In genomic region chr13:48682452-48682851, GRCh38 we compare ENCODE assay signal across 27 cellular contexts. TPM values are rescaled to one million over a fixed set of nuclear protein-coding genes. Genes with fewer than 3 reads are reported as not detected.
DNase-seq lines count a peak whose midpoint lies in the region; ATAC-seq lines count a peak whose summit lies in the region.
"Had no signal": no experiment of that assay in that cellular context is flagged by ENCODE, and none has a peak within 500 bp of the region (broad histone marks: within the 10 kb centered on the region; RNA-seq: fewer than 3 reads in every experiment).

No MANE protein-coding gene starts in this region.

- DNase-seq in NOMO-1 (lab: John Stamatoyannopoulos, UW; ENCODE audit: unreplicated experiment in 2 of 2): peak; percentile 23 to 60
- no peak for DNase-seq in NOMO-1 treated with dmso at 0.1 percent for 144 hours (lab: John Stamatoyannopoulos, UW; ENCODE audit: unreplicated experiment)
- peak; percentile 61 for DNase-seq in MV-4-11 (lab: John Stamatoyannopoulos, UW)
- peak; percentile 74 for DNase-seq in SKM-1 treated with dmso at 0.1 percent for 144 hours (lab: John Stamatoyannopoulos, UW; ENCODE audit: unreplicated experiment)
- no peak for DNase-seq in G401 (ENCODE audit: low spot score)
- no peak for DNase-seq in activated T-cell treated with anti-CD3 and anti-CD28 coated beads, Interleukin-2, amount 50 U/mL, for 72 hours
- no peak for DNase-seq in inferior parietal cortex (ENCODE audit: extremely low spot score)
- DNase-seq: ACHN; CD8-positive, alpha-beta memory T cell; DMS53; GF-D8; MG63; NCI-H1105; NCI-H2081; NCI-H2171; NCI-H345; NCI-H524; NCI-H774; NK-92 treated with Interleukin-12 subunit alpha and Interleukin-12 subunit beta, amount 100 ng/mL, for 24 hours; PC-9; RPMI8226; SHP77 treated with DMSO at 0.1 percent for 48 hours had no signal

- H3K4me3 Mint-ChIP-seq in activated T-cell treated with anti-CD3 and anti-CD28 coated beads, Interleukin-2, amount 50 U/mL, for 72 hours: no peak overlapping the region
- H3K4me3 Mint-ChIP-seq: CD8-positive, alpha-beta memory T cell had no signal

- in situ Hi-C loops in G401 (cut with HindIII; ENCODE audit: low sequenced_read_pairs): no loop called here

- no peak for ATAC-seq in GM19328 (IDR thresholded peaks at IDR 0.05; ENCODE audit: unreplicated experiment)
- no peak for ATAC-seq in activated T-cell treated with anti-CD3 and anti-CD28 coated beads, Interleukin-2, amount 50 U/mL, for 72 hours (replicated peaks in 1 of 2)
- ATAC-seq: HCT116, SK-N-SH treated with all-trans-retinoic acid at 6 μM for 48 hours had no signal

- peaks cover 0 to 2% of the 10 kb centered on the region in 2 donors for H3K9me3 Mint-ChIP-seq in activated T-cell treated with anti-CD3 and anti-CD28 coated beads, Interleukin-2, amount 50 U/mL, for 72 hours
- H3K9me3 Mint-ChIP-seq: CD8-positive, alpha-beta memory T cell had no signal

- H3K27me3 Mint-ChIP-seq in activated T-cell treated with anti-CD3 and anti-CD28 coated beads, Interleukin-2, amount 50 U/mL, for 72 hours (ENCODE audit: low read depth): no peaks in the 10 kb centered on the region

- no peaks in the 10 kb centered on the region for H3K4me1 Mint-ChIP-seq in activated T-cell treated with anti-CD3 and anti-CD28 coated beads, Interleukin-2, amount 50 U/mL, for 72 hours (ENCODE audit: low read depth)

- no peak overlapping the region for H3K27ac Mint-ChIP-seq in activated T-cell treated with anti-CD3 and anti-CD28 coated beads, Interleukin-2, amount 50 U/mL, for 72 hours
- H3K27ac Mint-ChIP-seq: CD8-positive, alpha-beta memory T cell had no signal

- H3K36me3 Mint-ChIP-seq in activated T-cell treated with anti-CD3 and anti-CD28 coated beads, Interleukin-2, amount 50 U/mL, for 72 hours (ENCODE audit: insufficient read depth in 2 of 2): no peaks in the 10 kb centered on the region

RNA-seq across cellular contexts. Expression of gene CYSLTR2, which starts 28.7 kb away (rescaled TPM):
- not detected in 2 replicates for total RNA-seq in G401 (2014; rRNA removed; shearing (Covaris generic))
- total RNA-seq in activated T-cell treated with anti-CD3 and anti-CD28 coated beads, Interleukin-2, amount 50 U/mL, for 72 hours: 1 to 10 TPM; 3.1 to 4.0 TPM
- total RNA-seq: H1, LHCN-M2, PC-9 had no signal

Comparison
In these comparisons a context has a peak if more than half of its experiments do, and no peak if none do; other contexts are left out.
1. DNase-seq: peak in NOMO-1 (2 of 2), MV-4-11 (single experiment) and SKM-1 treated with dmso at 0.1 percent for 144 hours (single experiment); none in NOMO-1 treated with dmso at 0.1 percent for 144 hours (single experiment), G401 (single experiment), activated T-cell treated with anti-CD3 and anti-CD28 coated beads, Interleukin-2, amount 50 U/mL, for 72 hours (0 of 2) and inferior parietal cortex (single experiment).